Comparison of ENCODE assay signal across 8 cellular contexts in genomic region chrX:387729-388128, GRCh38. TPM values are rescaled to one million over a fixed set of nuclear protein-coding genes. Genes with fewer than 3 reads are reported as not detected.
DNase-seq lines count a peak whose midpoint lies in the region; ATAC-seq and TF ChIP-seq lines count a peak whose summit lies in the region.

No MANE protein-coding gene starts in this region.

- H3K27ac ChIP-seq in body of pancreas (peak overlapping the region; percentile 96 to 100 (median 98)), lower lobe of right lung (peak overlapping the region; percentile 97), tibial artery (peak overlapping the region; percentile 95 to 96)

- H3K9me3 ChIP-seq in body of pancreas: no peaks in the 10 kb centered on the region
- H3K9me3 ChIP-seq in lower lobe of right lung: no peaks in the 10 kb centered on the region
- no peaks in the 10 kb centered on the region for H3K9me3 ChIP-seq in tibial artery

- H3K27ac Mint-ChIP-seq in activated T-cell treated with anti-CD3 and anti-CD28 coated beads, Interleukin-2, amount 50 U/mL, for 72 hours: peak overlapping the region; percentile 52

- H3K4me3 Mint-ChIP-seq in activated T-cell treated with anti-CD3 and anti-CD28 coated beads, Interleukin-2, amount 50 U/mL, for 72 hours: peak overlapping the region; percentile 86 to 92

- H3K27me3 ChIP-seq in body of pancreas: no peaks in the 10 kb centered on the region
- H3K27me3 ChIP-seq in lower lobe of right lung (ENCODE audit: low read depth): no peaks in the 10 kb centered on the region
- H3K27me3 ChIP-seq in tibial artery: no peaks in the 10 kb centered on the region

- no peak for ATAC-seq in activated T-cell treated with anti-CD3 and anti-CD28 coated beads, Interleukin-2, amount 50 U/mL, for 72 hours (replicated peaks in 1 of 2)
- ATAC-seq in body of pancreas: no peak
- ATAC-seq in lower lobe of right lung: no peak

- H3K36me3 Mint-ChIP-seq in activated T-cell treated with anti-CD3 and anti-CD28 coated beads, Interleukin-2, amount 50 U/mL, for 72 hours (ENCODE audit: insufficient read depth in 2 of 2): no peaks in the 10 kb centered on the region

- TF ChIP-seq POLR2A in body of pancreas (IDR thresholded peaks at IDR 0.05): no peak

- H3K4me1 ChIP-seq in body of pancreas (peaks cover 12% of the 10 kb centered on the region), lower lobe of right lung (peaks cover 7% of the 10 kb centered on the region), tibial artery (peaks cover 0 to 16% (median 12%) of the 10 kb centered on the region in 4 donors)

- DNase-seq in activated T-cell treated with anti-CD3 and anti-CD28 coated beads, Interleukin-2, amount 50 U/mL, for 72 hours: no peak
- no peak for DNase-seq in activated T-cell treated with anti-CD3 and anti-CD28 coated beads, Interleukin-2, amount 50 U/mL, for 1 hour
- peak in 1 of 4 donors; percentile 24 for DNase-seq in body of pancreas
- DNase-seq in lower lobe of right lung: no peak
- DNase-seq in tibial artery: no peak
- DNase-seq in GM10266 (ENCODE audit: extremely low spot score): no peak
- DNase-seq in hepatic stellate cell (ENCODE audit: low spot score): no peak
- no peak for DNase-seq in G401 (ENCODE audit: low spot score)

- in situ Hi-C loops in G401 (cut with HindIII; ENCODE audit: low sequenced_read_pairs): no loop called here

- no peaks in the 10 kb centered on the region for H3K9me3 Mint-ChIP-seq in activated T-cell treated with anti-CD3 and anti-CD28 coated beads, Interleukin-2, amount 50 U/mL, for 72 hours

- H3K4me3 ChIP-seq in body of pancreas (no peak overlapping the region), lower lobe of right lung (peak overlapping the region; percentile 66), tibial artery (peak overlapping the region; percentile 82 to 84)

- intact Hi-C loops in body of pancreas (cut with DNase I): no loop called here
- intact Hi-C loops in lower lobe of right lung (cut with DNase I): no loop called here
- intact Hi-C loops in tibial artery (cut with DNase I; ENCODE audit: low total_unique reads): loop anchor here (5.0 kb wide), 1 partner anchor 70 kb away; the partner anchor contains the start of gene GTPBP6

- H3K27me3 Mint-ChIP-seq in activated T-cell treated with anti-CD3 and anti-CD28 coated beads, Interleukin-2, amount 50 U/mL, for 72 hours (ENCODE audit: low read depth): no peaks in the 10 kb centered on the region

- 46% methylated on average over 14 of the region's 14 CpGs for WGBS in body of pancreas, 2 donors

- no peaks in the 10 kb centered on the region for H3K36me3 ChIP-seq in body of pancreas (replicated peaks in 1 of 2; ENCODE audit: insufficient read depth in 1 of 2, low read depth in 2 of 2)
- no peaks in the 10 kb centered on the region for H3K36me3 ChIP-seq in lower lobe of right lung
- H3K36me3 ChIP-seq in tibial artery: no peaks in the 10 kb centered on the region

- TF ChIP-seq CTCF in body of pancreas (IDR thresholded peaks at IDR 0.05) (no peak), lower lobe of right lung (IDR thresholded peaks at IDR 0.05) (no peak), tibial artery (IDR thresholded peaks at IDR 0.05) (no peak), GM10266 (IDR thresholded peaks at IDR 0.05; ENCODE audit: control insufficient read depth, insufficient read depth, low read depth, missing control alignments) (no peak)

- H3K4me1 Mint-ChIP-seq in activated T-cell treated with anti-CD3 and anti-CD28 coated beads, Interleukin-2, amount 50 U/mL, for 72 hours (ENCODE audit: low read depth): peaks cover 10% of the 10 kb centered on the region

RNA-seq across cellular contexts. Expression of gene PPP2R3B, which starts 1.0 kb away (rescaled TPM):
- total RNA-seq in activated T-cell treated with anti-CD3 and anti-CD28 coated beads, Interleukin-2, amount 50 U/mL, for 72 hours: 10 to 100 TPM; 44.7 to 50.1 TPM
- 10 to 100 TPM in 1 of 2 donors, 1 to 10 TPM in 1; 5.6 to 11.4 TPM for total RNA-seq in body of pancreas
- 11.2 TPM for total RNA-seq in lower lobe of right lung
- total RNA-seq in G401 (2014; rRNA removed; shearing (Covaris generic)): 77.9 and 104 TPM in 2 replicates

Comparison
In these comparisons a context has a peak if more than half of its experiments do, and no peak if none do; other contexts are left out.
1. H3K4me3 ChIP-seq: peak in lower lobe of right lung (single experiment) and tibial artery (2 of 2); none in body of pancreas (0 of 2).
2. Peak in every context shown above with its lines, with median percentiles within 50 percentile points of each other: H3K27ac ChIP-seq.